In genomic region chr5:141952030-141952429, GRCh38 we compare ENCODE assay signal across 24 cellular contexts.
DNase-seq lines count a peak whose midpoint lies in the region; ATAC-seq and TF ChIP-seq lines count a peak whose summit lies in the region.
"Had no signal": no experiment of that assay in that cellular context is flagged by ENCODE, and none has a peak within 500 bp of the region (broad histone marks: within the 10 kb centered on the region; RNA-seq: fewer than 3 reads in every experiment).

No MANE protein-coding gene starts in this region.

- TF ChIP-seq CTCF in nephron (IDR thresholded peaks at IDR 0.05; ENCODE audit: unreplicated experiment in 3 of 3): no peak

- H3K4me1 Mint-ChIP-seq in nephron: peaks cover 12% of the 10 kb centered on the region

- no peak overlapping the region for H3K4me3 ChIP-seq in BLaER1 treated with 17β-estradiol and CSF1 and Interleukin-3, amounts not matched to agents 10 nM and 100 nM
- H3K4me3 ChIP-seq: pancreas had no signal

- no peaks in the 10 kb centered on the region for H3K9me3 Mint-ChIP-seq in nephron
- H3K9me3 Mint-ChIP-seq: activated naive CD8-positive, alpha-beta T cell treated with anti-CD3 and anti-CD28 coated beads, Interleukin-2, amount 50 U/mL, for 24 hours; central memory CD8-positive, alpha-beta T cell; H9; T-cell had no signal

- H3K27me3 Mint-ChIP-seq in nephron (ENCODE audit: low read depth): no peaks in the 10 kb centered on the region
- H3K27me3 Mint-ChIP-seq: activated naive CD8-positive, alpha-beta T cell treated with anti-CD3 and anti-CD28 coated beads, Interleukin-2, amount 50 U/mL, for 24 hours; central memory CD8-positive, alpha-beta T cell; T-cell had no signal

- no peaks in the 10 kb centered on the region for H3K9me3 ChIP-seq in BLaER1 treated with 17β-estradiol and CSF1 and Interleukin-3, amounts not matched to agents 10 nM and 100 nM (replicated peaks in 1 of 11)
- H3K9me3 ChIP-seq: BE2C, pancreas had no signal

- H3K27ac Mint-ChIP-seq in nephron: peak overlapping the region; percentile 53 to 70 (median 68)
- H3K27ac Mint-ChIP-seq: activated naive CD8-positive, alpha-beta T cell treated with anti-CD3 and anti-CD28 coated beads, Interleukin-2, amount 50 U/mL, for 24 hours; H9 had no signal

- H3K4me1 ChIP-seq in BLaER1 treated with 17β-estradiol and CSF1 and Interleukin-3, amounts not matched to agents 10 nM and 100 nM: peaks cover 49 to 99% (median 63%) of the 10 kb centered on the region in 10 experiments
- H3K4me1 ChIP-seq: BE2C, pancreas had no signal

- peaks cover 0 to 8% (median 0%) of the 10 kb centered on the region in 11 experiments; a peak in 2 of 22 replicates for H3K36me3 ChIP-seq in BLaER1 treated with 17β-estradiol and CSF1 and Interleukin-3, amounts not matched to agents 10 nM and 100 nM
- H3K36me3 ChIP-seq: BE2C, pancreas had no signal

- peak overlapping the region in 4 of 11 experiments; percentile 3 to 53 (median 31); a peak in 5 of 22 replicates for H3K9ac ChIP-seq in BLaER1 treated with 17β-estradiol and CSF1 and Interleukin-3, amounts not matched to agents 10 nM and 100 nM

- peak overlapping the region; percentile 73 to 90 (median 83) for H3K4me2 ChIP-seq in BLaER1 treated with 17β-estradiol and CSF1 and Interleukin-3, amounts not matched to agents 10 nM and 100 nM

- no peak overlapping the region for H3K4me3 Mint-ChIP-seq in nephron
- H3K4me3 Mint-ChIP-seq: activated CD8-positive, alpha-beta T cell treated with anti-CD3 and anti-CD28 coated beads, Interleukin-2, amount 10 ng/mL, durations not matched to agents 7 days and 5 days; activated naive CD8-positive, alpha-beta T cell treated with anti-CD3 and anti-CD28 coated beads, Interleukin-2, amount 50 U/mL, for 24 hours; central memory CD8-positive, alpha-beta T cell; H9 had no signal

- DNase-seq in GDM1 (lab: John Stamatoyannopoulos, UW): peak; percentile 22
- DNase-seq in UCSD-AML1 (lab: John Stamatoyannopoulos, UW; ENCODE audit: unreplicated experiment): peak; percentile 47
- no peak for DNase-seq in NCI-H1048 (lab: John Stamatoyannopoulos, UW)
- no peak for DNase-seq in activated CD4-positive, alpha-beta T cell treated with anti-CD3 and anti-CD28 coated beads for 48 hours
- DNase-seq in NCI-H226: no peak
- DNase-seq: ACHN; BE2C; dorsolateral prefrontal cortex; IMR-90; NCI-H1092; NCI-H187 treated with DMSO at 0.1 percent for 48 hours; NCI-H2171 treated with DMSO at 0.1 percent for 48 hours; NCI-H524 treated with DMSO at 0.1 percent for 48 hours; pancreas; SHP77 treated with DMSO at 0.1 percent for 48 hours; stimulated activated CD4-positive, alpha-beta T cell treated with anti-CD3 and anti-CD28 coated beads, Interleukin-2, amount 100 ng/mL, for 48 hours had no signal

- no peaks in the 10 kb centered on the region for H3K36me3 Mint-ChIP-seq in nephron (ENCODE audit: low read depth)

- H3K27me3 ChIP-seq in BLaER1 treated with 17β-estradiol and CSF1 and Interleukin-3, amounts not matched to agents 10 nM and 100 nM: no peaks in the 10 kb centered on the region
- H3K27me3 ChIP-seq: BE2C, dorsolateral prefrontal cortex, pancreas had no signal

- no peaks in the 10 kb centered on the region for H4K20me1 ChIP-seq in BLaER1 treated with 17β-estradiol and CSF1 and Interleukin-3, amounts not matched to agents 10 nM and 100 nM

- peak overlapping the region in 9 of 11 experiments; percentile 30 to 73 (median 53); a peak in 16 of 22 replicates for H3K27ac ChIP-seq in BLaER1 treated with 17β-estradiol and CSF1 and Interleukin-3, amounts not matched to agents 10 nM and 100 nM
- H3K27ac ChIP-seq: pancreas had no signal

- ATAC-seq in GM19023 (IDR thresholded peaks at IDR 0.05; ENCODE audit: unreplicated experiment): no peak

Comparison
In these comparisons a context has a peak if more than half of its experiments do, and no peak if none do; other contexts are left out.
1. DNase-seq: peak in GDM1 (single experiment) and UCSD-AML1 (single experiment); none in NCI-H1048 (single experiment), activated CD4-positive, alpha-beta T cell treated with anti-CD3 and anti-CD28 coated beads for 48 hours (single experiment) and NCI-H226 (single experiment).